Comparison of ENCODE assay signal across 8 cellular contexts in genomic region chr12:98551787-98552186, GRCh38.
"Had no signal": no experiment of that assay in that cellular context is flagged by ENCODE, and none has a peak within 500 bp of the region (broad histone marks: within the 10 kb centered on the region; RNA-seq: fewer than 3 reads in every experiment).

No MANE protein-coding gene starts in this region.

- H3K27ac ChIP-seq: GM23248 had no signal

- DNase-seq: GM23248, GOT3, H7, HFFc6, IMR-90 had no signal

- H3K4me1 ChIP-seq: HAP-1 had no signal

- H3K9ac ChIP-seq: GM23248 had no signal

- H3K27ac Mint-ChIP-seq: HFFc6 had no signal

- H3K4me3 ChIP-seq: GM23248, HAP-1 had no signal

- H3K9me3 Mint-ChIP-seq: HFFc6 had no signal

- FAIRE-seq: HTR-8/SVneo had no signal

- H2AFZ ChIP-seq: GM23248 had no signal

- H3K4me3 Mint-ChIP-seq: HFFc6 had no signal

- H3K9me3 ChIP-seq: HAP-1 had no signal

- ATAC-seq: HCT116 had no signal
